Comparison of ENCODE assay signal across 13 cellular contexts in genomic region chr1:200129480-200129879, GRCh38.
DNase-seq lines count a peak whose midpoint lies in the region; ATAC-seq, FAIRE-seq and TF ChIP-seq lines count a peak whose summit lies in the region.
"Had no signal": no experiment of that assay in that cellular context is flagged by ENCODE, and none has a peak within 500 bp of the region (broad histone marks: within the 10 kb centered on the region; RNA-seq: fewer than 3 reads in every experiment).

No MANE protein-coding gene starts in this region.

- peak; percentile 88 for FAIRE-seq in GM12892 (lab: Jason Lieb, UNC)

- H3K4me1 ChIP-seq in trophoblast cell (ENCODE audit: control insufficient read depth in 1 of 2, insufficient read depth in 2 of 2, low read length in 2 of 2) = no peaks in the 10 kb centered on the region

- ATAC-seq in GM19452 (IDR thresholded peaks at IDR 0.05; ENCODE audit: unreplicated experiment) = peak; percentile 66
- no peak for ATAC-seq in HG02970 (IDR thresholded peaks at IDR 0.05; ENCODE audit: low FRiP score, unreplicated experiment)

- no peak overlapping the region for H3K23ac ChIP-seq in trophoblast cell (ENCODE audit: low read length)

- H4K8ac ChIP-seq in trophoblast cell (ENCODE audit: low read depth, low read length) = no peak overlapping the region

- no peak overlapping the region for H3K9ac ChIP-seq in trophoblast cell (ENCODE audit: low read length)

- WGBS in trophoblast cell (ENCODE audit: extremely low coverage, insufficient coverage, insufficient read length) = no CpG with 5 or more reads among the region's 3 CpGs

- no peak overlapping the region for H3K18ac ChIP-seq in trophoblast cell (ENCODE audit: low read length)

- H3K79me1 ChIP-seq in trophoblast cell (ENCODE audit: low read length) = no peaks in the 10 kb centered on the region

- no peaks in the 10 kb centered on the region for H3K27me3 ChIP-seq in trophoblast cell (ENCODE audit: insufficient read depth, low read length)
- H3K27me3 ChIP-seq: cardiac muscle cell, thyroid gland had no signal

- no peaks in the 10 kb centered on the region for H3K9me3 ChIP-seq in trophoblast cell (ENCODE audit: insufficient read depth, low read depth, low read length)
- H3K9me3 ChIP-seq: thyroid gland had no signal

- no peak overlapping the region for H3K4ac ChIP-seq in trophoblast cell (ENCODE audit: low read depth, low read length)

- H4K12ac ChIP-seq in trophoblast cell (ENCODE audit: low read depth, low read length) = no peak overlapping the region

- H3K4me2 ChIP-seq in trophoblast cell (ENCODE audit: low read length) = no peak overlapping the region

- H2AFZ ChIP-seq in trophoblast cell (ENCODE audit: insufficient read depth, low read length, poor library complexity) = no peak overlapping the region

- no peaks in the 10 kb centered on the region for H3K36me3 ChIP-seq in trophoblast cell (ENCODE audit: control insufficient read depth in 1 of 2, insufficient read depth in 2 of 2, low read length in 2 of 2)
- H3K36me3 ChIP-seq: cardiac muscle cell, thyroid gland had no signal

- H4K91ac ChIP-seq in trophoblast cell (ENCODE audit: low read depth, low read length) = no peak overlapping the region

- no peak overlapping the region for H2AK5ac ChIP-seq in trophoblast cell (ENCODE audit: low read length)

- no peak overlapping the region for H3K14ac ChIP-seq in trophoblast cell (ENCODE audit: low read length)

- no peaks in the 10 kb centered on the region for H3K79me2 ChIP-seq in trophoblast cell (ENCODE audit: control insufficient read depth, insufficient read depth, low read length, poor library complexity)

- H2BK12ac ChIP-seq in trophoblast cell (ENCODE audit: low read length) = no peak overlapping the region

- no peak overlapping the region for H3K4me3 ChIP-seq in trophoblast cell (ENCODE audit: low read depth, low read length)
- H3K4me3 ChIP-seq: cardiac muscle cell, thyroid gland had no signal

- no peak for TF ChIP-seq POLR2A in GM12892 (IDR thresholded peaks at IDR 0.05; ENCODE audit: low read depth, low read length)

- H2BK5ac ChIP-seq in trophoblast cell (ENCODE audit: low read depth, low read length, poor library complexity) = no peak overlapping the region

- DNase-seq in GM12892 (ENCODE audit: insufficient read length) (no peak), NCI-H345 (lab: John Stamatoyannopoulos, UW) (peak; percentile 37), iPS-NIHi7 (ENCODE audit: extremely low spot score) (peak; percentile 34), AML-193 (lab: John Stamatoyannopoulos, UW) (no peak), DMS114 treated with DMSO at 0.1 percent for 48 hours (lab: John Stamatoyannopoulos, UW; ENCODE audit: unreplicated experiment) (no peak), trophoblast cell (no peak)
- DNase-seq: activated CD4-positive, alpha-beta T cell treated with anti-CD3 and anti-CD28 coated beads for 48 hours; H7; KG1; thyroid gland had no signal

- no peak overlapping the region for H2BK120ac ChIP-seq in trophoblast cell (ENCODE audit: insufficient read depth, low read length, poor library complexity)

- no peak overlapping the region for H3K27ac ChIP-seq in trophoblast cell (ENCODE audit: low read depth, low read length)
- H3K27ac ChIP-seq: cardiac muscle cell, thyroid gland had no signal

Comparison
In these comparisons a context has a peak if more than half of its experiments do, and no peak if none do; other contexts are left out.
1. DNase-seq: peak in NCI-H345 (single experiment) and iPS-NIHi7 (single experiment); none in GM12892 (single experiment), AML-193 (0 of 2), DMS114 treated with DMSO at 0.1 percent for 48 hours (single experiment) and trophoblast cell (0 of 2).